In the genomic region with DNA sequence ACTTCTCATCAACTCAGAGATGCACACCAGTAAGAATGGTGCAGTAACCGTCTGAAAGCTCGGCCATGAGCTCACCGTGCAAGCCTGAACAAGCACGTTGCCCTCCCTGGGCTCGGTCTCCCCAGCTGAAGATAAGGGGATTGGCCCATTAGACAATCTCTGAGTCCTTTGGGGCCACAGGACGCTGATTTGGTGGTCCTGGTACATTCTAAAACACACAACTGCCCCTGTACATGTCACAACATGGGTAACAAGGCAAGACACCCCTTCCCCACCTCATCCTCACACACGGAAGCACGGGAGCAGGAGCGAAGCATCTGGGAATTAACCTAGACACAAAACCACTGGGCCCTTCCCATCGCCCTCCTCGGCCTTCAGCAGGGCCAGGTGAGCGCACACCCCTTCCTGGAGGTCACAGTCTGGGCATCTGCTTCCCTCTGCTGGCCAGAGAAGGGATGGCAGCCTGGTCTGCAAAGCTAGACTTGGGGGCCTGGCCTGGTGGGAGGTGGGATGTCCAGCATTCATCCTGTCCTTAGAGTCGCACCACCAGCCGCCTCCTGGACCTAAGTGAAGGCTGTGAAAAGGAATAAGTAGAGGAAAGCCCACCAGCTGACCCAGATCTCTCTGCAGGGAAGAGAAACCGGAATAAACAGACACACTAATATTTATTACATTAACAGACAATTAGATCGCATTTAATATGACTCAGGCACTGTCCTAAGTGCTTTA, we compare ENCODE assay signal across 8 cellular contexts.
DNase-seq lines count a peak whose midpoint lies in the region; ATAC-seq lines count a peak whose summit lies in the region.

No MANE protein-coding gene starts in this region.

- ATAC-seq in GM19324 (IDR thresholded peaks at IDR 0.05; ENCODE audit: low FRiP score, unreplicated experiment) (peak; percentile 54), GM18868 (IDR thresholded peaks at IDR 0.05; ENCODE audit: unreplicated experiment) (no peak)

- H3K9ac ChIP-seq in adipocyte (ENCODE audit: low read length): no peak overlapping the region

- no peaks in the 10 kb centered on the region for H3K9me3 ChIP-seq in adipocyte (ENCODE audit: control insufficient read depth, low read length)

- H3K4me3 ChIP-seq in adipocyte (ENCODE audit: low read length): no peak overlapping the region

- H3K4me1 ChIP-seq in adipocyte (ENCODE audit: control insufficient read depth, insufficient read depth, low read length): no peaks in the 10 kb centered on the region

- H3K36me3 ChIP-seq in adipocyte (ENCODE audit: control insufficient read depth, insufficient read depth, low read length, severe bottlenecking): no peaks in the 10 kb centered on the region

- H3K27me3 ChIP-seq in adipocyte (replicated peaks; ENCODE audit: control insufficient read depth, insufficient read depth, low read length): peaks cover 9% of the 10 kb centered on the region

- DNase-seq in C1 segment of cervical spinal cord (lab: John Stamatoyannopoulos, UW) (peak in 8 of 14 donors; percentile 1 to 55 (median 23)), LoVo (ENCODE audit: low spot score) (peak; percentile 85), SW480 (ENCODE audit: low spot score) (peak; percentile 75), adipocyte (ENCODE audit: low read depth) (peak; percentile 77), hypothalamus (lab: John Stamatoyannopoulos, UW) (peak in 37 of 51 donors; percentile 3 to 58 (median 24))
- DNase-seq in stimulated activated CD4-positive, alpha-beta T cell treated with anti-CD3 and anti-CD28 coated beads, Interleukin-12 subunit alpha, Interleukin-12 subunit beta, amount 100 ng/mL, for 4 hours: peak; percentile 78

Comparison
In these comparisons a context has a peak if more than half of its experiments do, and no peak if none do; other contexts are left out.
1. DNase-seq: peak in every context shown above with its lines; median percentile 85 in LoVo; 78 in stimulated activated CD4-positive, alpha-beta T cell treated with anti-CD3 and anti-CD28 coated beads, Interleukin-12 subunit alpha, Interleukin-12 subunit beta, amount 100 ng/mL, for 4 hours; 77 in adipocyte; 75 in SW480; 24 in hypothalamus; 23 in C1 segment of cervical spinal cord.